ENCODE assay signal across 1 cellular context in genomic region chrX:27444093-27444908, GRCh38.
TF ChIP-seq lines count a peak whose summit lies in the region.

No MANE protein-coding gene starts in this region.

TF ChIP-seq in HepG2, 621 proteins besides CTCF, POLR2A, EP300 and RAD21 (continued from another document):
- TF ChIP-seq, protein P1, sequence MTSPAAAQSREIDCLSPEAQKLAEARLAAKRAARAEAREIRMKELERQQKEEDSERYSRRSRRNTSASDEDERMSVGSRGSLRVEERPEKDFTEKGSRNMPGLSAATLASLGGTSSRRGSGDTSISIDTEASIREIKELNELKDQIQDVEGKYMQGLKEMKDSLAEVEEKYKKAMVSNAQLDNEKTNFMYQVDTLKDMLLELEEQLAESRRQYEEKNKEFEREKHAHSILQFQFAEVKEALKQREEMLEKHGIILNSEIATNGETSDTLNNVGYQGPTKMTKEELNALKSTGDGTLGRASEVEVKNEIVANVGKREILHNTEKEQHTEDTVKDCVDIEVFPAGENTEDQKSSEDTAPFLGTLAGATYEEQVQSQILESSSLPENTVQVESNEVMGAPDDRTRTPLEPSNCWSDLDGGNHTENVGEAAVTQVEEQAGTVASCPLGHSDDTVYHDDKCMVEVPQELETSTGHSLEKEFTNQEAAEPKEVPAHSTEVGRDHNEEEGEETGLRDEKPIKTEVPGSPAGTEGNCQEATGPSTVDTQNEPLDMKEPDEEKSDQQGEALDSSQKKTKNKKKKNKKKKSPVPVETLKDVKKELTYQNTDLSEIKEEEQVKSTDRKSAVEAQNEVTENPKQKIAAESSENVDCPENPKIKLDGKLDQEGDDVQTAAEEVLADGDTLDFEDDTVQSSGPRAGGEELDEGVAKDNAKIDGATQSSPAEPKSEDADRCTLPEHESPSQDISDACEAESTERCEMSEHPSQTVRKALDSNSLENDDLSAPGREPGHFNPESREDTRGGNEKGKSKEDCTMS (CRISPR knock-in tag; conservative IDR thresholded peaks at IDR 0.05), result no peak
- TF ChIP-seq MTA3 (CRISPR knock-in tag; IDR thresholded peaks at IDR 0.05) (no peak), SIX4 (CRISPR knock-in tag; IDR thresholded peaks at IDR 0.05) (peak; percentile 62; the same call in 1 of the 2 replicates), CERS6 (CRISPR knock-in tag; IDR thresholded peaks at IDR 0.05) (no peak), ZGPAT (CRISPR knock-in tag; IDR thresholded peaks at IDR 0.05) (no peak), PHF5A (CRISPR knock-in tag; IDR thresholded peaks at IDR 0.05; ENCODE audit: low read depth, unreplicated experiment) (no peak)
